In the genomic region with DNA sequence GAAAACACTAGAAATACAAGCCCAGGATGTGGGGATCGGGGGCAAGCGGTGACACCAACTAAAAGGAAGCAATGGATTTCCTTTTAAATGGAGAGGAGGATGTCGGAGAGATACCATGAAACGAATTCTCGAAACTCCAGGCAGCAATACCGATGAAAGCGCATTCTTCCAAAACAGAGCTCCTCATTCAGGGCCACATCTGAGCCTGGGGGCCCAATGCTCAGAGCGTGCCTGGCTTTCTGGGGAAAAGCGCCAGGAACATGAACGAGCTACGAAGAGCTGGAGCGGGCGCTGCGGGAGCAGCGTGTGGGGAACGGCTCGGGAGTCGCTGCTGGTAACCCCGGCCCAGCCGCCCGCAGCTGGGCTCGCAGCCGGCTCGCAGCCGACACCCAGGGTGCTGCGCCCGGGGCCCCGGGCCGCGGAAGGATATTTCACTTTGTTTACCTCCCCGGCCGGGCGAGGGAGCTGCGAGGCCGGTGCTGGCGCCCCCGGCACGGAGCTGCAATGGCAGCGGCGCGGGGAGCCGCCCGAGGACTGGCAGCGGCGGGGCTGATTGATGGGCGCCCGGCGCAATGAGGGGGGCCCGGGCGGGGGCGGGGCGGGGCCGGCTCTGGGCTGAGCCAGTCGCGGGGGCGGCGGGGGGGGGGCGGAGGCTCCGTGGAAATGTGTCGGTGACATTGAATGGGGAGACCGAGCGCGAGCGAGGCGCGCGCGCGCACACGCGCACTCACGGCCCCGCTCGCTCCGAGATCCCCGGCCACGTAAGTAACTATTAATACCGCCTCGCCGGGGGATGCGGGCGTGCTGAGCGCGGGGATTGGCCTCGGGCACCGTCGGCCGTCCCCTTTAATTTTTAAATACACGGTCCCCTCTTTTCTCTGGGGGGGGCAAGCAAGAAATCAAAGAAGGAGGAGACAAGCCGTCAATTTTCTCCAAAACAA, we compare ENCODE assay signal across 8 cellular contexts. TPM values are rescaled to one million over a fixed set of nuclear protein-coding genes. Genes with fewer than 3 reads are reported as not detected.
DNase-seq lines count a peak whose midpoint lies in the region; ATAC-seq and TF ChIP-seq lines count a peak whose summit lies in the region.

A gene (plus strand): TSS at position 687 of the 941 bp plus-strand sequence. CDS start 1,372 bp downstream, outside the sequence.

- peak; percentile 77 for ATAC-seq in DND-41 (ENCODE audit: insufficient read depth, low read depth)
- peak; percentile 60 for ATAC-seq in SK-N-SH treated with all-trans-retinoic acid at 6 μM for 48 hours

- peak within 1 kb of the TSS; percentile 96 for H3K4me2 ChIP-seq in DND-41 (ENCODE audit: insufficient read depth, low read length)

- peaks cover 50% of the 10 kb centered on the region for H3K4me1 ChIP-seq in DND-41 (ENCODE audit: insufficient read depth, low read length)

- H3K9me3 ChIP-seq in DND-41 (ENCODE audit: insufficient read depth, low read length, severe bottlenecking), result no peaks in the 10 kb centered on the region

- H3K36me3 ChIP-seq in DND-41 (ENCODE audit: insufficient read depth, low read length), result peaks cover 4% of the 10 kb centered on the region; the same call in 1 of the 2 replicates
- no peaks in the 10 kb centered on the region for H3K36me3 ChIP-seq in H7 (replicated peaks; ENCODE audit: control insufficient read depth, insufficient read depth, low read length)

- H3K4me3 ChIP-seq in DND-41 (ENCODE audit: low read depth in 1 of 2, low read length in 2 of 2), result peak within 1 kb of the TSS; percentile 90 to 93
- H3K4me3 ChIP-seq in H7 (ENCODE audit: insufficient read depth, low read depth, low read length), result peak within 1 kb of the TSS; percentile 84

- H3K27me3 ChIP-seq in DND-41 (ENCODE audit: insufficient read depth, low read length, poor library complexity) (no peaks in the 10 kb centered on the region), H7 (ENCODE audit: control insufficient read depth, insufficient read depth, low read length) (peaks cover 11% of the 10 kb centered on the region; the same call in 1 of the 2 replicates)

- H3K27ac ChIP-seq in DND-41 (ENCODE audit: low read length) (peak within 1 kb of the TSS; percentile 99), substantia nigra (ENCODE audit: low read depth, low read length, poor library complexity, severe bottlenecking) (peak within 1 kb of the TSS; percentile 83)

- peak within 1 kb of the TSS; percentile 98 for H3K9ac ChIP-seq in DND-41 (ENCODE audit: low read depth, low read length)

- H2AFZ ChIP-seq in DND-41 (ENCODE audit: low read depth, low read length), result peak within 1 kb of the TSS; percentile 99

- peak; percentile 33 for TF ChIP-seq CTCF in DND-41 (IDR thresholded peaks at IDR 0.05; ENCODE audit: borderline replicate concordance, extremely low read depth, low read length, poor library complexity, severe bottlenecking)

- H4K20me1 ChIP-seq in DND-41 (ENCODE audit: insufficient read depth, low read length), result peaks cover 28% of the 10 kb centered on the region

- peaks cover 52% of the 10 kb centered on the region for H3K79me2 ChIP-seq in DND-41 (ENCODE audit: insufficient read depth, low read length)

- peak; percentile 93 for DNase-seq in DND-41
- DNase-seq in H7, result peak; percentile 94
- DNase-seq in MV-4-11 (lab: John Stamatoyannopoulos, UW), result peak; percentile 37
- DNase-seq in activated naive CD4-positive, alpha-beta T cell treated with anti-CD3 and anti-CD28 coated beads, Interleukin-2, amount 50 U/mL, for 16 hours, result peak; percentile 88
- DNase-seq in germinal center (ENCODE audit: low spot score), result peak; percentile 97
- DNase-seq in nucleus accumbens (lab: John Stamatoyannopoulos, UW), result peak in 55 of 56 donors; percentile 35 to 94 (median 86)
- DNase-seq in substantia nigra (lab: John Stamatoyannopoulos, UW), result peak; percentile 46 to 96 (median 87)

TF ChIP-seq in SK-N-SH treated with all-trans-retinoic acid at 6 μM for 48 hours, 23 proteins besides CTCF, POLR2A, EP300 and RAD21:
- TF ChIP-seq ZNF8 (CRISPR knock-in tag; IDR thresholded peaks at IDR 0.05) (no peak), SNAI2 (CRISPR knock-in tag; IDR thresholded peaks at IDR 0.05) (no peak), CSDC2 (CRISPR knock-in tag; IDR thresholded peaks at IDR 0.05) (0 out of 2 replicates have a peak, but pooled peaks have one; percentile 60), ZC3H10 (CRISPR knock-in tag; IDR thresholded peaks at IDR 0.05) (no peak), ZNF565 (CRISPR knock-in tag; conservative IDR thresholded peaks at IDR 0.05; ENCODE audit: low read depth) (peak; percentile 61; the same call in 1 of the 2 replicates), ZFP3 (CRISPR knock-in tag; IDR thresholded peaks at IDR 0.05) (peak; percentile 60; the same call in 1 of the 2 replicates), GLIS3 (CRISPR knock-in tag; IDR thresholded peaks at IDR 0.05) (no peak), RARB (CRISPR knock-in tag; IDR thresholded peaks at IDR 0.05) (no peak), ZFP30 (CRISPR knock-in tag; IDR thresholded peaks at IDR 0.05) (no peak), ARNTL (CRISPR knock-in tag; IDR thresholded peaks at IDR 0.05; ENCODE audit: borderline replicate concordance, low read depth) (no peak), TCF4 (CRISPR knock-in tag; IDR thresholded peaks at IDR 0.05; ENCODE audit: borderline replicate concordance) (no peak), BACH2 (CRISPR knock-in tag; IDR thresholded peaks at IDR 0.05; ENCODE audit: borderline replicate concordance) (no peak)
- TF ChIP-seq, protein P1, sequence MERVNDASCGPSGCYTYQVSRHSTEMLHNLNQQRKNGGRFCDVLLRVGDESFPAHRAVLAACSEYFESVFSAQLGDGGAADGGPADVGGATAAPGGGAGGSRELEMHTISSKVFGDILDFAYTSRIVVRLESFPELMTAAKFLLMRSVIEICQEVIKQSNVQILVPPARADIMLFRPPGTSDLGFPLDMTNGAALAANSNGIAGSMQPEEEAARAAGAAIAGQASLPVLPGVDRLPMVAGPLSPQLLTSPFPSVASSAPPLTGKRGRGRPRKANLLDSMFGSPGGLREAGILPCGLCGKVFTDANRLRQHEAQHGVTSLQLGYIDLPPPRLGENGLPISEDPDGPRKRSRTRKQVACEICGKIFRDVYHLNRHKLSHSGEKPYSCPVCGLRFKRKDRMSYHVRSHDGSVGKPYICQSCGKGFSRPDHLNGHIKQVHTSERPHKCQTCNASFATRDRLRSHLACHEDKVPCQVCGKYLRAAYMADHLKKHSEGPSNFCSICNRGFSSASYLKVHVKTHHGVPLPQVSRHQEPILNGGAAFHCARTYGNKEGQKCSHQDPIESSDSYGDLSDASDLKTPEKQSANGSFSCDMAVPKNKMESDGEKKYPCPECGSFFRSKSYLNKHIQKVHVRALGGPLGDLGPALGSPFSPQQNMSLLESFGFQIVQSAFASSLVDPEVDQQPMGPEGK (CRISPR knock-in tag; IDR thresholded peaks at IDR 0.05; ENCODE audit: borderline replicate concordance), result peak; percentile 94
- TF ChIP-seq, protein P2, sequence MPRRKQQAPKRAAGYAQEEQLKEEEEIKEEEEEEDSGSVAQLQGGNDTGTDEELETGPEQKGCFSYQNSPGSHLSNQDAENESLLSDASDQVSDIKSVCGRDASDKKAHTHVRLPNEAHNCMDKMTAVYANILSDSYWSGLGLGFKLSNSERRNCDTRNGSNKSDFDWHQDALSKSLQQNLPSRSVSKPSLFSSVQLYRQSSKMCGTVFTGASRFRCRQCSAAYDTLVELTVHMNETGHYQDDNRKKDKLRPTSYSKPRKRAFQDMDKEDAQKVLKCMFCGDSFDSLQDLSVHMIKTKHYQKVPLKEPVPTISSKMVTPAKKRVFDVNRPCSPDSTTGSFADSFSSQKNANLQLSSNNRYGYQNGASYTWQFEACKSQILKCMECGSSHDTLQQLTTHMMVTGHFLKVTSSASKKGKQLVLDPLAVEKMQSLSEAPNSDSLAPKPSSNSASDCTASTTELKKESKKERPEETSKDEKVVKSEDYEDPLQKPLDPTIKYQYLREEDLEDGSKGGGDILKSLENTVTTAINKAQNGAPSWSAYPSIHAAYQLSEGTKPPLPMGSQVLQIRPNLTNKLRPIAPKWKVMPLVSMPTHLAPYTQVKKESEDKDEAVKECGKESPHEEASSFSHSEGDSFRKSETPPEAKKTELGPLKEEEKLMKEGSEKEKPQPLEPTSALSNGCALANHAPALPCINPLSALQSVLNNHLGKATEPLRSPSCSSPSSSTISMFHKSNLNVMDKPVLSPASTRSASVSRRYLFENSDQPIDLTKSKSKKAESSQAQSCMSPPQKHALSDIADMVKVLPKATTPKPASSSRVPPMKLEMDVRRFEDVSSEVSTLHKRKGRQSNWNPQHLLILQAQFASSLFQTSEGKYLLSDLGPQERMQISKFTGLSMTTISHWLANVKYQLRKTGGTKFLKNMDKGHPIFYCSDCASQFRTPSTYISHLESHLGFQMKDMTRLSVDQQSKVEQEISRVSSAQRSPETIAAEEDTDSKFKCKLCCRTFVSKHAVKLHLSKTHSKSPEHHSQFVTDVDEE (CRISPR knock-in tag; IDR thresholded peaks at IDR 0.05), result no peak

RNA-seq across cellular contexts. Expression of the gene that starts here (rescaled TPM):
- total RNA-seq in H7 (2014; rRNA removed; shearing (Covaris generic)), result 70.4 and 77.3 TPM in 2 replicates

Comparison
In these comparisons a context has a peak if more than half of its experiments do, and no peak if none do; other contexts are left out.
1. Peak in every context shown above with its lines: DNase-seq, ATAC-seq, H3K4me3 ChIP-seq and H3K27ac ChIP-seq.
2. DNase-seq: peak in every context shown above with its lines; median percentile 97 in germinal center; 94 in H7; 93 in DND-41; 88 in activated naive CD4-positive, alpha-beta T cell treated with anti-CD3 and anti-CD28 coated beads, Interleukin-2, amount 50 U/mL, for 16 hours; 87 in substantia nigra; 86 in nucleus accumbens; 37 in MV-4-11.